In genomic region chr7:139694389-139694676, GRCh38 we compare ENCODE assay signal across 16 cellular contexts.
"Had no signal": no experiment of that assay in that cellular context is flagged by ENCODE, and none has a peak within 500 bp of the region (broad histone marks: within the 10 kb centered on the region; RNA-seq: fewer than 3 reads in every experiment).

No MANE protein-coding gene starts in this region.

- ATAC-seq: activated CD4-positive, CD25-positive, alpha-beta regulatory T cell treated with anti-CD3 and anti-CD28 coated beads, Interleukin-2, amount 50 U/mL, for 24 hours; gastrocnemius medialis; heart right ventricle; left lung; stimulated activated naive CD8-positive, alpha-beta T cell treated with anti-CD3 and anti-CD28 coated beads, Interleukin-15, amount 100 ng/mL, for 72 hours had no signal

- H3K36me3 ChIP-seq: adrenal gland, gastrocnemius medialis had no signal

- H3K4me3 ChIP-seq: adrenal gland, gastrocnemius medialis, heart right ventricle, left lung, skin epidermis, thoracic aorta had no signal

- H3K27me3 ChIP-seq: adrenal gland, gastrocnemius medialis, heart right ventricle, left lung had no signal

- H3K27me3 Mint-ChIP-seq: activated CD4-positive, alpha-beta memory T cell treated with anti-CD3 and anti-CD28 coated beads for 36 hours; stimulated activated naive CD8-positive, alpha-beta T cell treated with anti-CD3 and anti-CD28 coated beads, Interleukin-15, amount 100 ng/mL, for 72 hours had no signal

- DNase-seq: activated CD4-positive, alpha-beta memory T cell treated with anti-CD3 and anti-CD28 coated beads for 36 hours; activated gamma-delta T cell treated with Interleukin-2 at 50 U/mL for 16 hours; activated T-cell treated with anti-CD3 and anti-CD28 coated beads, Interleukin-2, amount 50 U/mL, for 48 hours; effector memory CD4-positive, alpha-beta T cell; gastrocnemius medialis; heart right ventricle; left lung; stimulated activated CD4-positive, alpha-beta T cell treated with anti-CD3 and anti-CD28 coated beads, Interleukin-4, amount 100 ng/mL, for 4 hours; stimulated activated naive CD8-positive, alpha-beta T cell treated with anti-CD3 and anti-CD28 coated beads, Interleukin-15, amount 100 ng/mL, for 72 hours had no signal

- H3K27ac ChIP-seq: gastrocnemius medialis, heart right ventricle, left lung, thoracic aorta had no signal

- H3K27ac Mint-ChIP-seq: activated CD4-positive, alpha-beta memory T cell treated with anti-CD3 and anti-CD28 coated beads for 36 hours; stimulated activated naive CD8-positive, alpha-beta T cell treated with anti-CD3 and anti-CD28 coated beads, Interleukin-15, amount 100 ng/mL, for 72 hours; T-helper 1 cell treated with Interleukin-12 subunit alpha and Interleukin-12 subunit beta and Interleukin-4 antibody, amounts not matched to agents 30 μg/mL and 1 μg/mL, for 36 hours had no signal

- H3K9me3 Mint-ChIP-seq: activated CD4-positive, alpha-beta memory T cell treated with anti-CD3 and anti-CD28 coated beads for 36 hours; stimulated activated naive CD8-positive, alpha-beta T cell treated with anti-CD3 and anti-CD28 coated beads, Interleukin-15, amount 100 ng/mL, for 72 hours; T-helper 1 cell treated with Interleukin-12 subunit alpha and Interleukin-12 subunit beta and Interleukin-4 antibody, amounts not matched to agents 30 μg/mL and 1 μg/mL, for 36 hours had no signal

- H3K9me3 ChIP-seq: adrenal gland, gastrocnemius medialis, heart right ventricle, left lung, thoracic aorta had no signal

- FAIRE-seq: keratinocyte, urothelium cell line had no signal

- H3K4me3 Mint-ChIP-seq: activated CD4-positive, alpha-beta memory T cell treated with anti-CD3 and anti-CD28 coated beads for 36 hours; stimulated activated naive CD8-positive, alpha-beta T cell treated with anti-CD3 and anti-CD28 coated beads, Interleukin-15, amount 100 ng/mL, for 72 hours; T-helper 1 cell treated with Interleukin-12 subunit alpha and Interleukin-12 subunit beta and Interleukin-4 antibody, amounts not matched to agents 30 μg/mL and 1 μg/mL, for 36 hours had no signal
